ENCODE assay signal across 16 cellular contexts in the genomic region with DNA sequence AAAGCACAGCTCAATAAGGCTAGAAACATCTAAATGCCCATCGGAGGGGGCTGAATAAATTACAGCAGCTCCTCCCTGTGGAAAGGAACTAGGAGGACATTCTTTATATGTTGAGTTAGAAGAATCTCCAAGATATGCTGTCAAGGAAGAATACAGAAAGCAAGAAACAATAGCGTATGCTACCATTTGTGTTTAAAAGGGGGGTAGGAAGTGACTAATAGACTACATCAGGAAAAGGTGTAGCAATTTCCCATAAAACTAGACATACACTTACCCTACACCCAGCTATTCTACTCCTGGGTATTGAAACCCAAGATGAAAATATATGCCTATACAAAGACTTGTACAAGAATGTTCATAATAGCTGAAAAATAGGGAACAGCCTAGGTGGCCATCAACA. TPM values are rescaled to one million over a fixed set of nuclear protein-coding genes. Genes with fewer than 3 reads are reported as not detected.
DNase-seq lines count a peak whose midpoint lies in the region; ATAC-seq and TF ChIP-seq lines count a peak whose summit lies in the region.
"Had no signal": no experiment of that assay in that cellular context is flagged by ENCODE, and none has a peak within 500 bp of the region (broad histone marks: within the 10 kb centered on the region; RNA-seq: fewer than 3 reads in every experiment).

No MANE protein-coding gene starts in this region.

- H3K27ac Mint-ChIP-seq in HFFc6: peak overlapping the region; percentile 73
- H3K27ac Mint-ChIP-seq in natural killer cell: no peak overlapping the region
- H3K27ac Mint-ChIP-seq: activated naive CD4-positive, alpha-beta T cell treated with anti-CD3 and anti-CD28 coated beads for 36 hours; GM23338; stimulated activated naive CD8-positive, alpha-beta T cell treated with anti-CD3 and anti-CD28 coated beads, Interleukin-15, Interleukin-2, amounts not matched to agents 100 ng/mL and 50 ng/mL, for 24 hours had no signal

- intact Hi-C loops in natural killer cell (cut with micrococcal nuclease): no loop called here

- ATAC-seq in natural killer cell: no peak
- ATAC-seq: GM23338, left ventricle myocardium superior had no signal

- peak overlapping the region; percentile 71; the same call in 1 of the 2 replicates for H3K27ac ChIP-seq in 22Rv1
- H3K27ac ChIP-seq: KMS-11 had no signal

- H3K27me3 Mint-ChIP-seq in HFFc6 (ENCODE audit: insufficient read depth) (peaks cover 6% of the 10 kb centered on the region), natural killer cell (ENCODE audit: low read depth in 2 of 2) (no peaks in the 10 kb centered on the region)
- H3K27me3 Mint-ChIP-seq: stimulated activated naive CD8-positive, alpha-beta T cell treated with anti-CD3 and anti-CD28 coated beads, Interleukin-15, Interleukin-2, amounts not matched to agents 100 ng/mL and 50 ng/mL, for 24 hours had no signal

- H3K4me3 Mint-ChIP-seq in HFFc6 (no peak overlapping the region), natural killer cell (peak overlapping the region; percentile 59)
- H3K4me3 Mint-ChIP-seq: activated naive CD4-positive, alpha-beta T cell treated with anti-CD3 and anti-CD28 coated beads for 36 hours; GM23338; stimulated activated naive CD8-positive, alpha-beta T cell treated with anti-CD3 and anti-CD28 coated beads, Interleukin-15, Interleukin-2, amounts not matched to agents 100 ng/mL and 50 ng/mL, for 24 hours had no signal

- DNase-seq in HFFc6: no peak
- DNase-seq in cardiac fibroblast (ENCODE audit: low read depth in 2 of 2): peak; percentile 61 to 71
- DNase-seq in natural killer cell: no peak
- DNase-seq in stimulated activated CD4-positive, alpha-beta T cell treated with anti-CD3 and anti-CD28 coated beads, Interleukin-4, amount 100 ng/mL, for 24 hours: no peak
- DNase-seq in NCI-H146 (lab: John Stamatoyannopoulos, UW): no peak
- no peak for DNase-seq in MV-4-11 (lab: John Stamatoyannopoulos, UW)
- DNase-seq in 8988T: no peak
- DNase-seq: activated naive CD4-positive, alpha-beta T cell treated with anti-CD3 and anti-CD28 coated beads for 36 hours; left ventricle myocardium superior; NCI-H446 treated with DMSO at 0.1 percent for 48 hours; stimulated activated CD4-positive, alpha-beta T cell treated with anti-CD3 and anti-CD28 coated beads, Interleukin-15, amount 100 ng/mL, for 24 hours; uterus had no signal

- H3K36me3 Mint-ChIP-seq in HFFc6 (ENCODE audit: low read depth): peaks cover 16% of the 10 kb centered on the region; the same call in 1 of the 2 replicates
- no peaks in the 10 kb centered on the region for H3K36me3 Mint-ChIP-seq in natural killer cell

- TF ChIP-seq CTCF in 22Rv1 (IDR thresholded peaks at IDR 0.05): no peak
- 0 out of 2 replicates have a peak, but pooled peaks have one; percentile 7 for TF ChIP-seq CTCF in HFFc6 (IDR thresholded peaks at IDR 0.05)
- TF ChIP-seq CTCF in cardiac fibroblast (IDR thresholded peaks at IDR 0.05; ENCODE audit: low read depth, low read length): peak; percentile 1
- TF ChIP-seq CTCF in natural killer cell (IDR thresholded peaks at IDR 0.05): no peak

- no peaks in the 10 kb centered on the region for H3K9me3 Mint-ChIP-seq in HFFc6
- no peaks in the 10 kb centered on the region for H3K9me3 Mint-ChIP-seq in natural killer cell
- H3K9me3 Mint-ChIP-seq: activated naive CD4-positive, alpha-beta T cell treated with anti-CD3 and anti-CD28 coated beads for 36 hours; GM23338; stimulated activated naive CD8-positive, alpha-beta T cell treated with anti-CD3 and anti-CD28 coated beads, Interleukin-15, Interleukin-2, amounts not matched to agents 100 ng/mL and 50 ng/mL, for 24 hours had no signal

- H3K4me1 Mint-ChIP-seq in HFFc6 (ENCODE audit: low read depth) (peaks cover 47% of the 10 kb centered on the region), natural killer cell (peaks cover 0 to 13% of the 10 kb centered on the region in 2 donors)

- no peak overlapping the region for H3K4me3 ChIP-seq in cardiac fibroblast (replicated peaks in 1 of 2; ENCODE audit: low read depth in 2 of 2, low read length in 2 of 2)
- H3K4me3 ChIP-seq: GM23338, uterus had no signal

RNA-seq across cellular contexts. Expression of gene SEC61A1, which starts 21.6 kb away (rescaled TPM):
- 100 to 1,000 TPM; 497 to 608 (median 536) TPM for total RNA-seq in HFFc6 (2021; fragmentation: NEBNext Ultra II Directional; extraction: Animal tissue kit (Norgen Biotek cat#: 25700))
- 100 to 1,000 TPM; 143 to 172 (median 148) TPM for total RNA-seq in natural killer cell

RNA-seq across cellular contexts. Expression of gene RUVBL1, which starts 49.8 kb away (rescaled TPM):
- total RNA-seq in HFFc6 (2021; fragmentation: NEBNext Ultra II Directional; extraction: Animal tissue kit (Norgen Biotek cat#: 25700)): 10 to 100 TPM; 61.2 to 75.4 (median 69.2) TPM
- total RNA-seq in natural killer cell: 10 to 100 TPM; 11.9 to 18.5 (median 14.1) TPM

Comparison
In these comparisons a context has a peak if more than half of its experiments do, and no peak if none do; other contexts are left out.
1. CTCF ChIP-seq: peak in HFFc6 (single experiment) and cardiac fibroblast (single experiment); none in 22Rv1 (single experiment) and natural killer cell (single experiment).
2. DNase-seq: peak in cardiac fibroblast (2 of 2); none in HFFc6 (single experiment), natural killer cell (single experiment), stimulated activated CD4-positive, alpha-beta T cell treated with anti-CD3 and anti-CD28 coated beads, Interleukin-4, amount 100 ng/mL, for 24 hours (single experiment), NCI-H146 (single experiment), MV-4-11 (single experiment) and 8988T (single experiment).